ENCODE assay signal across 8 cellular contexts in the genomic region with DNA sequence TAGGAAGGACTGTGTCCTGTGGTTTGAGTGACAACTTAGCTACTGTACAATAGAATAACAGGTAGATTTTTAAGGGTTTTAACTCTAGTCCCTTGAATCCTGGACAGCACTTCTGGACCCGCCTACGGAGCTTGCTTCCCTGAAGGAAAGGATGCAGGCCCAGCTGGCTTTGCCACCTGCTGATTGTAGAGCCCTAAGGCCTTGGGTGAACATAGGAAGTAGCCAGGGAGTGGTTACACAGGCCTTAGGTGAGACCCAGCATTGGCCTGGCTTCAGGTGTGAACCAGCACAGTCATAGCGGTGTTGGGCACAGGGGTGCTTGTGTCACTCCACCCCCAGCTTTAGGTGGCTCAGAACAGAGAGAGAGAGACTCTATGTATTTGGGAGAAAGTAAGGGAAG.
"Had no signal": no experiment of that assay in that cellular context is flagged by ENCODE, and none has a peak within 500 bp of the region (broad histone marks: within the 10 kb centered on the region; RNA-seq: fewer than 3 reads in every experiment).

No MANE protein-coding gene starts in this region.

- DNase-seq: GDM1, GF-D8 had no signal

- FAIRE-seq: G401.6, GM12878, GM12891, GM12892, GM18507, GM19239 had no signal

- H3K4me3 ChIP-seq: GM12878 had no signal

- ATAC-seq: GM12878 had no signal
